Comparison of ENCODE assay signal across 8 cellular contexts in genomic region chr18:59881728-59882685, GRCh38. TPM values are rescaled to one million over a fixed set of nuclear protein-coding genes. Genes with fewer than 3 reads are reported as not detected.
A peak's percentile ranks its signal among the peaks of the same experiment; 100 is the strongest.
DNase-seq lines count a peak whose midpoint lies in the region; ATAC-seq lines count a peak whose summit lies in the region.

No MANE protein-coding gene starts in this region.

- H3K4me1 Mint-ChIP-seq in activated naive CD4-positive, alpha-beta T cell treated with anti-CD3 and anti-CD28 coated beads for 36 hours (ENCODE audit: low read depth) = peaks cover 40% of the 10 kb centered on the region
- H3K4me1 Mint-ChIP-seq in stimulated activated naive CD8-positive, alpha-beta T cell treated with anti-CD3 and anti-CD28 coated beads, Interleukin-15, Interleukin-2, amounts not matched to agents 100 ng/mL and 50 ng/mL, for 24 hours (ENCODE audit: low read depth) = peaks cover 56% of the 10 kb centered on the region

- CTCF ChIA-PET in activated naive CD4-positive, alpha-beta T cell treated with anti-CD3 and anti-CD28 coated beads for 36 hours (lab: Charles Lee) = interaction anchor here (0.7 to 1.8 kb wide), 4 partner anchors 18 to 96 kb away, joined by 3 to 9 read pairs (median 3); partner anchors contain the start of gene PMAIP1

- no peaks in the 10 kb centered on the region for H3K36me3 ChIP-seq in KOPT-K1 (ENCODE audit: insufficient read depth, low read length)

- H3K27ac ChIP-seq in KOPT-K1 (ENCODE audit: low read depth, low read length, poor library complexity, severe bottlenecking) (peak overlapping the region; percentile 6), right cardiac atrium (ENCODE audit: low read length) (peak overlapping the region; percentile 53)

- no peaks in the 10 kb centered on the region for H3K27me3 Mint-ChIP-seq in activated naive CD4-positive, alpha-beta T cell treated with anti-CD3 and anti-CD28 coated beads for 36 hours (ENCODE audit: low read depth)
- H3K27me3 Mint-ChIP-seq in stimulated activated naive CD8-positive, alpha-beta T cell treated with anti-CD3 and anti-CD28 coated beads, Interleukin-15, Interleukin-2, amounts not matched to agents 100 ng/mL and 50 ng/mL, for 24 hours = no peaks in the 10 kb centered on the region

- intact Hi-C loops in activated naive CD4-positive, alpha-beta T cell treated with anti-CD3 and anti-CD28 coated beads for 36 hours (cut with micrococcal nuclease) = loop anchor here (1.0 to 2.0 kb wide), 4 partner anchors 35 to 71 kb away; no protein-coding TSS in a partner anchor
- intact Hi-C loops in right cardiac atrium (cut with DNase I) = no loop called here

- H3K9me3 ChIP-seq in KOPT-K1 (ENCODE audit: insufficient read depth, low read length, poor library complexity, severe bottlenecking) (no peaks in the 10 kb centered on the region), right cardiac atrium (ENCODE audit: control insufficient read depth, low read length) (no peaks in the 10 kb centered on the region)

- no peaks in the 10 kb centered on the region for H3K9me3 Mint-ChIP-seq in activated naive CD4-positive, alpha-beta T cell treated with anti-CD3 and anti-CD28 coated beads for 36 hours
- H3K9me3 Mint-ChIP-seq in stimulated activated naive CD8-positive, alpha-beta T cell treated with anti-CD3 and anti-CD28 coated beads, Interleukin-15, Interleukin-2, amounts not matched to agents 100 ng/mL and 50 ng/mL, for 24 hours = no peaks in the 10 kb centered on the region

- H3K4me3 Mint-ChIP-seq in activated naive CD4-positive, alpha-beta T cell treated with anti-CD3 and anti-CD28 coated beads for 36 hours = peak overlapping the region; percentile 21
- H3K4me3 Mint-ChIP-seq in stimulated activated naive CD8-positive, alpha-beta T cell treated with anti-CD3 and anti-CD28 coated beads, Interleukin-15, Interleukin-2, amounts not matched to agents 100 ng/mL and 50 ng/mL, for 24 hours = peak overlapping the region; percentile 63

- H3K27ac Mint-ChIP-seq in activated naive CD4-positive, alpha-beta T cell treated with anti-CD3 and anti-CD28 coated beads for 36 hours = peak overlapping the region; percentile 76
- peak overlapping the region; percentile 88 for H3K27ac Mint-ChIP-seq in stimulated activated naive CD8-positive, alpha-beta T cell treated with anti-CD3 and anti-CD28 coated beads, Interleukin-15, Interleukin-2, amounts not matched to agents 100 ng/mL and 50 ng/mL, for 24 hours

- H3K27me3 ChIP-seq in right cardiac atrium (ENCODE audit: control insufficient read depth, insufficient read depth) = no peaks in the 10 kb centered on the region

- peak; percentile 41 to 78 for ATAC-seq in right cardiac atrium

- H3K4me1 ChIP-seq in right cardiac atrium (ENCODE audit: control insufficient read depth, insufficient read depth, low read length) = peaks cover 6% of the 10 kb centered on the region

- no peaks in the 10 kb centered on the region for H3K36me3 Mint-ChIP-seq in activated naive CD4-positive, alpha-beta T cell treated with anti-CD3 and anti-CD28 coated beads for 36 hours (ENCODE audit: low read depth)
- H3K36me3 Mint-ChIP-seq in stimulated activated naive CD8-positive, alpha-beta T cell treated with anti-CD3 and anti-CD28 coated beads, Interleukin-15, Interleukin-2, amounts not matched to agents 100 ng/mL and 50 ng/mL, for 24 hours (ENCODE audit: low read depth) = no peaks in the 10 kb centered on the region

- 32% methylated on average over 11 of the region's 11 CpGs for WGBS in right cardiac atrium

- peak; percentile 59 for DNase-seq in activated naive CD4-positive, alpha-beta T cell treated with anti-CD3 and anti-CD28 coated beads for 36 hours
- no peak for DNase-seq in activated naive CD4-positive, alpha-beta T cell (lab: John Stamatoyannopoulos, UW)
- peak; percentile 13 to 34 for DNase-seq in activated CD4-positive, alpha-beta T cell treated with anti-CD3 and anti-CD28 coated beads, Interleukin-2, amount 50 U/mL, for 48 hours
- no peak for DNase-seq in right cardiac atrium
- no peak for DNase-seq in ureter (ENCODE audit: low spot score)
- no peak for DNase-seq in activated CD8-positive, alpha-beta memory T cell treated with anti-CD3 and anti-CD28 coated beads, Interleukin-2, amount 50 U/mL, for 48 hours

- no peak overlapping the region for H3K4me3 ChIP-seq in right cardiac atrium (ENCODE audit: low read length)

RNA-seq across cellular contexts. Expression of gene PMAIP1, which starts 17.8 kb away (rescaled TPM):
- total RNA-seq in activated naive CD4-positive, alpha-beta T cell treated with anti-CD3 and anti-CD28 coated beads for 36 hours = 100 to 1,000 TPM; 132 to 141 TPM
- under 1 TPM in 2 of 4 donors, not detected in 2; 0.22 to 0.24 TPM for total RNA-seq in right cardiac atrium
- polyA plus RNA-seq in right cardiac atrium = 0.18 TPM
- total RNA-seq in ureter = 4.9 TPM

Comparison
In these comparisons a context has a peak if more than half of its experiments do, and no peak if none do; other contexts are left out.
1. DNase-seq: peak in activated naive CD4-positive, alpha-beta T cell treated with anti-CD3 and anti-CD28 coated beads for 36 hours (single experiment) and activated CD4-positive, alpha-beta T cell treated with anti-CD3 and anti-CD28 coated beads, Interleukin-2, amount 50 U/mL, for 48 hours (2 of 2); none in activated naive CD4-positive, alpha-beta T cell (0 of 4), right cardiac atrium (0 of 3), ureter (single experiment) and activated CD8-positive, alpha-beta memory T cell treated with anti-CD3 and anti-CD28 coated beads, Interleukin-2, amount 50 U/mL, for 48 hours (single experiment).
2. RNA of gene PMAIP1, which starts 17.8 kb away (total RNA-seq): 132 to 141 TPM in activated naive CD4-positive, alpha-beta T cell treated with anti-CD3 and anti-CD28 coated beads for 36 hours; 4.9 TPM in ureter (single experiment) and 0.22 to 0.24 TPM in right cardiac atrium; every median in the first group is over 10 times any median in the second.